ENCODE assay signal across 2 cellular contexts in the genomic region with DNA sequence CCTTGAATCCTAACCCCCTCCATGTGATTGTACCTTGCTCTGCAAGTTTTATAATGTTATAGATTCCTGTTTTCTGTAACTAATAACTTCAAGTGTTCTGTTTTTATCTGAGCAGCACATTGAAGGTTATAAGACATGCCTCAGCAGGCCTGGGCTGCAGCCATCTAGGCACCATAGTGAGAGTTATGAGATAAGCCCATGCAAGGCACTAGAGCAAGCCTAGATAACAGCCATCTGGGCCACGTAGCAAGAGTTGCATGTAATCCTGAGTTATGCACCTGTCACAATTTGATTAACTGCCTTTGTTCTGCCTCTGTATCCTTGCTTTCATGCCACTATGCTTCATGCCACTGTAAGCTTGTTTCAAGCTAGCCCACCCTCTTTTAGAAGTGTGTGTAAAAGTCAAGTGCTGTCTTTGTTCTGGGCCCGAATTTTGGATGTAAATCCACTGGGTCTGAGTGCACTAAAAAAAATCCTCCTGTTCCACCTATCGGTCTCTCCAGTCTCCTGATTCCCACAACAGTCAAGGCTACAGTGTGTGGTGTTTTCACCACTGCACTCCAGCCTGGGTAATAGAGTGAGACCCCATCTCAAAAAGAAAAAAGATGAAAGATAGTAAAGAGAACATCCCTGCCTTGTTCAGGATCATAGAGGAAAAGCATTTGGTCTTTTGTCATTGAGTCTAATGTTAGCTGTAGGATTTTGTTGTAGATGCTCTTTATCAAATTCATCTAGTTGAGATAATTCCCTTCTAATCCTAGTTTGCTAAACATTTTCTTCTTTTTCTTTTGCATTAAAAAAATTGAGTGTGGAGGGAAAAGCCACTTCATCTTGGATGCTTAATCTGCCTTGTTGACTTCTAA.
TF ChIP-seq lines count a peak whose summit lies in the region.

No MANE protein-coding gene starts in this region.

TF ChIP-seq in Ishikawa, 13 proteins besides CTCF, POLR2A, EP300 and RAD21:
- TF ChIP-seq YY1 (IDR thresholded peaks at IDR 0.05; ENCODE audit: low read depth) (0 out of 2 replicates have a peak, but pooled peaks have one; percentile 19), NFIC (IDR thresholded peaks at IDR 0.05) (no peak), FOXM1 (IDR thresholded peaks at IDR 0.05; ENCODE audit: borderline replicate concordance, low read depth) (no peak), CEBPB (IDR thresholded peaks at IDR 0.05) (no peak), ZBTB7A (IDR thresholded peaks at IDR 0.05; ENCODE audit: low read depth) (no peak), TAF1 (IDR thresholded peaks at IDR 0.05; ENCODE audit: low read depth) (no peak), MAX (IDR thresholded peaks at IDR 0.05) (no peak), CREB1 (IDR thresholded peaks at IDR 0.05; ENCODE audit: low read depth) (no peak), EGR1 (IDR thresholded peaks at IDR 0.05) (no peak), TCF12 (IDR thresholded peaks at IDR 0.05; ENCODE audit: low read depth) (no peak)
- TF ChIP-seq, protein P1, sequence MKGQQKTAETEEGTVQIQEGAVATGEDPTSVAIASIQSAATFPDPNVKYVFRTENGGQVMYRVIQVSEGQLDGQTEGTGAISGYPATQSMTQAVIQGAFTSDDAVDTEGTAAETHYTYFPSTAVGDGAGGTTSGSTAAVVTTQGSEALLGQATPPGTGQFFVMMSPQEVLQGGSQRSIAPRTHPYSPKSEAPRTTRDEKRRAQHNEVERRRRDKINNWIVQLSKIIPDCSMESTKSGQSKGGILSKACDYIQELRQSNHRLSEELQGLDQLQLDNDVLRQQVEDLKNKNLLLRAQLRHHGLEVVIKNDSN (IDR thresholded peaks at IDR 0.05) = peak; percentile 40

TF ChIP-seq in H1, 55 proteins besides CTCF, POLR2A, EP300 and RAD21:
- no peak for TF ChIP-seq HDAC2 (IDR thresholded peaks at IDR 0.05; ENCODE audit: borderline replicate concordance in 1 of 2, low read depth in 2 of 2, low read length in 2 of 2)
- peak; percentile 50; the same call in 1 of the 2 replicates for TF ChIP-seq KDM1A (IDR thresholded peaks at IDR 0.05; ENCODE audit: borderline replicate concordance, low read length)
- TF ChIP-seq POU5F1 (IDR thresholded peaks at IDR 0.05; ENCODE audit: low read depth, low read length) = 0 out of 2 replicates have a peak, but pooled peaks have one; percentile 29
- 0 out of 2 replicates have a peak, but pooled peaks have one; percentile 87 for TF ChIP-seq CBX5 (IDR thresholded peaks at IDR 0.05; ENCODE audit: low read depth, low read length)
- TF ChIP-seq TCF12 (IDR thresholded peaks at IDR 0.05; ENCODE audit: low read depth, low read length) = 0 out of 2 replicates have a peak, but pooled peaks have one; percentile 33
- TF ChIP-seq ATF3 (IDR thresholded peaks at IDR 0.05; ENCODE audit: insufficient read depth, low read depth, low read length) = no peak
- TF ChIP-seq SRF (IDR thresholded peaks at IDR 0.05; ENCODE audit: low read depth, low read length) = no peak
- no peak for TF ChIP-seq NANOG (IDR thresholded peaks at IDR 0.05; ENCODE audit: insufficient read depth, low read depth, low read length, poor library complexity, severe bottlenecking)
- no peak for TF ChIP-seq NRF1 (IDR thresholded peaks at IDR 0.05; ENCODE audit: low read depth, low read length)
- TF ChIP-seq SIN3A (conservative IDR thresholded peaks at IDR 0.05 in 1 of 2, IDR thresholded peaks at IDR 0.05 in 1 of 2; ENCODE audit: low read depth in 1 of 2, low read length in 2 of 2) = no peak
